In genomic region chr10:86827639-86828038, GRCh38 we compare ENCODE assay signal across 24 cellular contexts.
DNase-seq lines count a peak whose midpoint lies in the region; ATAC-seq, FAIRE-seq and TF ChIP-seq lines count a peak whose summit lies in the region.
"Had no signal": no experiment of that assay in that cellular context is flagged by ENCODE, and none has a peak within 500 bp of the region (broad histone marks: within the 10 kb centered on the region; RNA-seq: fewer than 3 reads in every experiment).

No MANE protein-coding gene starts in this region.

- H3K4me2 ChIP-seq in A549: no peak overlapping the region
- H3K4me2 ChIP-seq: KMS-11, SK-N-SH had no signal

- ATAC-seq in A549 (no peak), RWPE2 (ENCODE audit: low read depth) (peak; percentile 61; the same call in 1 of the 3 replicates), left lung (peak; percentile 73), HG02642 (IDR thresholded peaks at IDR 0.05; ENCODE audit: poor library complexity, unreplicated experiment) (no peak), GM18505 (IDR thresholded peaks at IDR 0.05; ENCODE audit: unreplicated experiment) (no peak)
- ATAC-seq: T-cell had no signal

- no peaks in the 10 kb centered on the region for H3K27me3 ChIP-seq in RWPE2 (ENCODE audit: insufficient read depth, poor library complexity, severe bottlenecking)
- no peaks in the 10 kb centered on the region for H3K27me3 ChIP-seq in left lung
- H3K27me3 ChIP-seq in BE2C: no peaks in the 10 kb centered on the region
- H3K27me3 ChIP-seq: MG63 had no signal

- WGBS in A549 (ENCODE audit: missing lambda C conversion rate): 90% methylated on average over 7 of the region's 7 CpGs

- H3K4me3 ChIP-seq in A549 (no peak overlapping the region), RWPE2 (ENCODE audit: severe bottlenecking) (no peak overlapping the region), left lung (no peak overlapping the region), BE2C (ENCODE audit: low read depth, low read length) (no peak overlapping the region)
- H3K4me3 ChIP-seq: HAP-1, MG63 had no signal

- no peaks in the 10 kb centered on the region for H3K36me3 ChIP-seq in RWPE2 (ENCODE audit: low read depth)
- no peaks in the 10 kb centered on the region for H3K36me3 ChIP-seq in left lung
- no peaks in the 10 kb centered on the region for H3K36me3 ChIP-seq in BE2C
- H3K36me3 ChIP-seq: HAP-1, MG63 had no signal

- TF ChIP-seq POLR2A in A549 (IDR thresholded peaks at IDR 0.05; ENCODE audit: low read length) (no peak), GM18505 (IDR thresholded peaks at IDR 0.05; ENCODE audit: borderline replicate concordance, extremely low read depth, insufficient read depth, insufficient read length) (no peak)

- H3K4me1 ChIP-seq in A549 (peaks cover 20% of the 10 kb centered on the region), RWPE2 (ENCODE audit: insufficient read depth, poor library complexity, severe bottlenecking) (peaks cover 7% of the 10 kb centered on the region), left lung (peaks cover 0 to 2% of the 10 kb centered on the region in 2 donors), BE2C (no peaks in the 10 kb centered on the region; the same call in 1 of the 2 replicates)

- no peak for TF ChIP-seq RAD21 in A549 (conservative IDR thresholded peaks at IDR 0.05 in 1 of 2, IDR thresholded peaks at IDR 0.05 in 1 of 2)

- intact Hi-C loops in left lung (cut with DNase I): no loop called here

- TF ChIP-seq CTCF in A549 (IDR thresholded peaks at IDR 0.05): no peak
- no peak for TF ChIP-seq CTCF in RWPE2 (IDR thresholded peaks at IDR 0.05; ENCODE audit: poor library complexity, severe bottlenecking)
- no peak for TF ChIP-seq CTCF in left lung (IDR thresholded peaks at IDR 0.05)
- TF ChIP-seq CTCF in BE2C (IDR thresholded peaks at IDR 0.05; ENCODE audit: low read depth, low read length): no peak

- H3K27ac ChIP-seq in A549 (no peak overlapping the region), RWPE2 (ENCODE audit: poor library complexity, severe bottlenecking) (no peak overlapping the region), left lung (no peak overlapping the region)
- H3K27ac ChIP-seq: KMS-11 had no signal

- DNase-seq in A549 (ENCODE audit: low read depth in 1 of 2, low spot score in 1 of 2) (no peak), HT-29 (ENCODE audit: low spot score) (peak; percentile 61), RWPE2 (ENCODE audit: low spot score) (no peak), left lung (no peak), BE2C (no peak), GDM1 (lab: John Stamatoyannopoulos, UW) (no peak)
- DNase-seq: C1 segment of cervical spinal cord; CD8-positive, alpha-beta memory T cell; DMS79 treated with DMSO at 0.1 percent for 48 hours; MG63; NCI-H1092; NCI-H146; NCI-H2081; NCI-H2171 treated with DMSO at 0.1 percent for 48 hours; NCI-H446 treated with DMSO at 0.1 percent for 48 hours; NCI-H69; NK-92 treated with Interleukin-12 subunit alpha and Interleukin-12 subunit beta, amount 100 ng/mL, for 24 hours; SHP77 treated with DMSO at 0.1 percent for 48 hours; SK-N-SH; T-cell had no signal

- no peak for TF ChIP-seq EP300 in A549 (IDR thresholded peaks at IDR 0.05)

- POLR2A ChIA-PET in A549 (lab: Yijun Ruan, JAX): no interaction called here

- no peaks in the 10 kb centered on the region for H3K9me3 ChIP-seq in A549
- no peaks in the 10 kb centered on the region for H3K9me3 ChIP-seq in RWPE2 (ENCODE audit: severe bottlenecking)
- H3K9me3 ChIP-seq in left lung: no peaks in the 10 kb centered on the region
- no peaks in the 10 kb centered on the region for H3K9me3 ChIP-seq in BE2C
- H3K9me3 ChIP-seq: HAP-1, MG63, SK-N-SH had no signal

- CTCF ChIA-PET in A549 (lab: Yijun Ruan, JAX): interaction anchor here (1.1 to 1.8 kb wide), 5 partner anchors 11 to 75 kb away, joined by 3 to 5 read pairs (median 3); no protein-coding TSS in a partner anchor

- FAIRE-seq in A549 (lab: Jason Lieb, UNC): no peak

TF ChIP-seq in A549, 52 proteins besides CTCF, POLR2A, EP300 and RAD21:
- TF ChIP-seq RCOR1 (IDR thresholded peaks at IDR 0.05; ENCODE audit: low read depth, low read length): no peak
- TF ChIP-seq FOSL2 (IDR thresholded peaks at IDR 0.05): no peak
- TF ChIP-seq FOSL2 (CRISPR knock-in tag; IDR thresholded peaks at IDR 0.05): 0 out of 2 replicates have a peak, but pooled peaks have one; percentile 13

Comparison
In these comparisons a context has a peak if more than half of its experiments do, and no peak if none do; other contexts are left out.
1. ATAC-seq: peak in RWPE2 (single experiment) and left lung (single experiment); none in A549 (0 of 2), HG02642 (single experiment) and GM18505 (single experiment).